8 cellular contexts compared by ENCODE assay signal in the genomic region with DNA sequence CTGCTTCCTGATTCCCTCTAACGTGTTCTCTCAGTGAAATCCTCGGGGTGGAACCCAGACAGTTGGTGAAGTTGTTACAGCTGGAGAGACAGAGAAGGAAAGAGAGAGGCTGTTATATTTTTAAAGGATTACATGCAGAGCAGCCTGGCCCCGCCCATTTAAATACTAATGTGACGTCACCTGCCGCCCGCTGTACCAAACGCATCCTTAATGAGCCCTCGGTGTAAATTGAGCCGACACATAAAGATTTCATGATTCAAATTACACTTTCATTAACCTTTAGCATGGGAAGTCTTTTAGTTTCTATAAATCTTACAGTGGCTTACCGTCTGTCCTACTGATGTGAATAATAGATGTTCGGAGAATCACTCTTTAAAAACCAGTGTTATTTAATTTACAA.
A peak's percentile ranks its signal among the peaks of the same experiment; 100 is the strongest.
DNase-seq lines count a peak whose midpoint lies in the region; ATAC-seq and TF ChIP-seq lines count a peak whose summit lies in the region.

No MANE protein-coding gene starts in this region.

- CTCF ChIA-PET in GM10248 (lab: Yijun Ruan, JAX): no interaction called here

- H3K27me3 Mint-ChIP-seq in nephron progenitor cell (ENCODE audit: low read depth, poor library complexity): peaks cover 100% of the 10 kb centered on the region

- POLR2A ChIA-PET in GM10248 (lab: Yijun Ruan, JAX): no interaction called here

- H3K4me3 ChIP-seq in adipocyte (ENCODE audit: low read length) (no peak overlapping the region), colonic mucosa (no peak overlapping the region)

- peak; percentile 24 for DNase-seq in GM10248 (ENCODE audit: extremely low spot score)
- DNase-seq in NCI-H146 (lab: John Stamatoyannopoulos, UW): peak; percentile 90
- peak; percentile 44 for DNase-seq in adipocyte (ENCODE audit: low read depth)
- DNase-seq in nephron progenitor cell: peak; percentile 34
- DNase-seq in activated effector memory CD4-positive, alpha-beta T cell treated with anti-CD3 and anti-CD28 coated beads, Interleukin-2, amount 50 U/mL, for 16 hours: no peak
- no peak for DNase-seq in 8988T
- no peak for DNase-seq in colonic mucosa

- H3K9ac ChIP-seq in adipocyte (ENCODE audit: low read length) (no peak overlapping the region), colonic mucosa (ENCODE audit: low read depth in 2 of 2, low read length in 2 of 2) (no peak overlapping the region)

- H3K27ac ChIP-seq in colonic mucosa: no peak overlapping the region

- H3K27me3 ChIP-seq in adipocyte (replicated peaks; ENCODE audit: control insufficient read depth, insufficient read depth, low read length): no peaks in the 10 kb centered on the region
- H3K27me3 ChIP-seq in colonic mucosa: no peaks in the 10 kb centered on the region

- no peak overlapping the region for H3K27ac Mint-ChIP-seq in nephron progenitor cell

- intact Hi-C loops in colonic mucosa (cut with DNase I): no loop called here

- H3K36me3 ChIP-seq in adipocyte (ENCODE audit: control insufficient read depth, insufficient read depth, low read length, severe bottlenecking): no peaks in the 10 kb centered on the region
- no peaks in the 10 kb centered on the region for H3K36me3 ChIP-seq in colonic mucosa

- no peak for TF ChIP-seq CTCF in GM10248 (IDR thresholded peaks at IDR 0.05; ENCODE audit: control extremely low read depth, extremely low read depth, low read depth, missing control alignments)
- no peak for TF ChIP-seq CTCF in nephron progenitor cell (IDR thresholded peaks at IDR 0.05)
- no peak for TF ChIP-seq CTCF in colonic mucosa (IDR thresholded peaks at IDR 0.05)

- H3K9me3 Mint-ChIP-seq in nephron progenitor cell: peaks cover 13% of the 10 kb centered on the region

- ATAC-seq in HG03342 (IDR thresholded peaks at IDR 0.05; ENCODE audit: unreplicated experiment): no peak

- H3K4me1 ChIP-seq in adipocyte (ENCODE audit: control insufficient read depth, insufficient read depth, low read length): peaks cover 20% of the 10 kb centered on the region
- no peaks in the 10 kb centered on the region for H3K4me1 ChIP-seq in colonic mucosa

- no peak overlapping the region for H3K4me3 Mint-ChIP-seq in nephron progenitor cell

- H3K36me3 Mint-ChIP-seq in nephron progenitor cell (ENCODE audit: low read depth): no peaks in the 10 kb centered on the region

- peaks cover 26% of the 10 kb centered on the region for H3K4me1 Mint-ChIP-seq in nephron progenitor cell

- H3K9me3 ChIP-seq in adipocyte (ENCODE audit: control insufficient read depth, low read length): peaks cover 14% of the 10 kb centered on the region
- H3K9me3 ChIP-seq in colonic mucosa: no peaks in the 10 kb centered on the region

Comparison
In these comparisons a context has a peak if more than half of its experiments do, and no peak if none do; other contexts are left out.
1. DNase-seq: peak in GM10248 (single experiment), NCI-H146 (single experiment), adipocyte (single experiment) and nephron progenitor cell (single experiment); none in activated effector memory CD4-positive, alpha-beta T cell treated with anti-CD3 and anti-CD28 coated beads, Interleukin-2, amount 50 U/mL, for 16 hours (single experiment), 8988T (single experiment) and colonic mucosa (single experiment).